In the genomic region with DNA sequence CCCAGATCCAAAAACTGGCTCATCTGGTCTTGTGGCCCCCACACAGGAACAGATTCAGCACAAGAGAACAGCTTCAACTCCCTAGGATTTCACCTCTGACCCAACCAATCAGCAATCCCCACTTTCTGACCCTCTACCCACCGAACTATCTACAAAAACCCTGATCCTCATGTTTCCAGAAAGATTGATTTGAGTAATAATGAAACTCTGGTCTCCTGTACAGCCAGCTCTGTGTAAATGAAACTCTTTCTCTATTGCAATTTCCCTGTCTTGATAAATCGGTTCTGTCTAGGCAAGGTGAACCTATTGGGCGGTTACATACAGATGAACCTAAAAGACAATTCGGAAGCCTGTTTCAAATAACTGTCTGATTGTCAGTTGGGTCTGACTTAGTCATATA, we compare ENCODE assay signal across 14 cellular contexts.
A peak's percentile ranks its signal among the peaks of the same experiment; 100 is the strongest.
DNase-seq lines count a peak whose midpoint lies in the region; ATAC-seq and TF ChIP-seq lines count a peak whose summit lies in the region.
"Had no signal": no experiment of that assay in that cellular context is flagged by ENCODE, and none has a peak within 500 bp of the region (broad histone marks: within the 10 kb centered on the region; RNA-seq: fewer than 3 reads in every experiment).

No MANE protein-coding gene starts in this region.

- DNase-seq in ascending aorta (ENCODE audit: low spot score in 2 of 2) (no peak), Peyer's patch (no peak), C1 segment of cervical spinal cord (lab: John Stamatoyannopoulos, UW) (no peak), NCI-H2171 treated with DMSO at 0.1 percent for 48 hours (lab: John Stamatoyannopoulos, UW) (no peak)
- DNase-seq: activated T-cell treated with anti-CD3 and anti-CD28 coated beads, Interleukin-2, amount 50 U/mL, for 4 hours; MG63; NCI-H510A treated with DMSO at 0.1 percent for 48 hours; retina had no signal

- no peak for TF ChIP-seq POLR2A in Peyer's patch (IDR thresholded peaks at IDR 0.05)

- H3K4me3 ChIP-seq in ascending aorta: no peak overlapping the region
- H3K4me3 ChIP-seq in Peyer's patch: no peak overlapping the region
- H3K4me3 ChIP-seq: MG63, SJSA1, suprapubic skin had no signal

- H3K27me3 ChIP-seq in ascending aorta: no peaks in the 10 kb centered on the region
- no peaks in the 10 kb centered on the region for H3K27me3 ChIP-seq in Peyer's patch
- H3K27me3 ChIP-seq: MG63, SJSA1, suprapubic skin had no signal

- H3K27ac ChIP-seq in ascending aorta (peak overlapping the region; percentile 62 to 73), Peyer's patch (peak overlapping the region in 2 of 4 donors; percentile 59 to 61)
- H3K27ac ChIP-seq: SJSA1, suprapubic skin had no signal

- intact Hi-C loops in ascending aorta (cut with DNase I): no loop called here

- H3K9me3 ChIP-seq in ascending aorta: no peaks in the 10 kb centered on the region
- no peaks in the 10 kb centered on the region for H3K9me3 ChIP-seq in Peyer's patch
- H3K9me3 ChIP-seq: MG63, SJSA1, suprapubic skin had no signal

- H3K36me3 ChIP-seq in ascending aorta (no peaks in the 10 kb centered on the region), Peyer's patch (no peaks in the 10 kb centered on the region)
- H3K36me3 ChIP-seq: MG63, SJSA1, suprapubic skin had no signal

- H3K4me1 ChIP-seq in ascending aorta: peaks cover 3 to 9% of the 10 kb centered on the region in 2 donors
- peaks cover 0 to 5% (median 0%) of the 10 kb centered on the region in 4 donors for H3K4me1 ChIP-seq in Peyer's patch
- H3K4me1 ChIP-seq: SJSA1, suprapubic skin had no signal

- TF ChIP-seq CTCF in ascending aorta (IDR thresholded peaks at IDR 0.05): no peak
- no peak for TF ChIP-seq CTCF in Peyer's patch (IDR thresholded peaks at IDR 0.05)

- peak; percentile 24 for ATAC-seq in GM18498 (IDR thresholded peaks at IDR 0.05; ENCODE audit: unreplicated experiment)
- ATAC-seq in GM21576 (IDR thresholded peaks at IDR 0.05; ENCODE audit: unreplicated experiment): peak; percentile 40
- ATAC-seq in HG03354 (IDR thresholded peaks at IDR 0.05; ENCODE audit: poor library complexity, severe bottlenecking, unreplicated experiment): peak; percentile 38
- ATAC-seq in esophagus mucosa: no peak
- ATAC-seq: activated T-cell treated with anti-CD3 and anti-CD28 coated beads, Interleukin-2, amount 50 U/mL, for 4 hours had no signal
